In genomic region chrX:53288173-53288572, GRCh38 we compare ENCODE assay signal across 9 cellular contexts. TPM values are rescaled to one million over a fixed set of nuclear protein-coding genes. Genes with fewer than 3 reads are reported as not detected.
DNase-seq lines count a peak whose midpoint lies in the region; ATAC-seq and TF ChIP-seq lines count a peak whose summit lies in the region.
"Had no signal": no experiment of that assay in that cellular context is flagged by ENCODE, and none has a peak within 500 bp of the region (broad histone marks: within the 10 kb centered on the region; RNA-seq: fewer than 3 reads in every experiment).

No MANE protein-coding gene starts in this region.

- H3K9me3 ChIP-seq in body of pancreas, result no peaks in the 10 kb centered on the region

- peak overlapping the region in 1 of 4 donors; percentile 44 for H3K27ac ChIP-seq in body of pancreas
- H3K27ac ChIP-seq: epithelial cell of prostate had no signal

- ATAC-seq in body of pancreas (peak; percentile 48), HG03442 (IDR thresholded peaks at IDR 0.05; ENCODE audit: unreplicated experiment) (no peak), GM21529 (IDR thresholded peaks at IDR 0.05; ENCODE audit: unreplicated experiment) (no peak)

- peaks cover 4% of the 10 kb centered on the region for H3K4me1 ChIP-seq in body of pancreas

- peak; percentile 87 for DNase-seq in ELF-1 (ENCODE audit: low read depth, low spot score)
- peak; percentile 36 for DNase-seq in NCI-H146 (lab: John Stamatoyannopoulos, UW)
- DNase-seq in body of pancreas, result peak; percentile 12 to 51 (median 26)
- peak; percentile 12 for DNase-seq in midbrain (lab: John Stamatoyannopoulos, UW)
- DNase-seq in A172 (ENCODE audit: low spot score), result no peak
- DNase-seq in effector CD4-positive, alpha-beta T cell, result no peak

- no peaks in the 10 kb centered on the region for H3K36me3 ChIP-seq in body of pancreas (replicated peaks in 1 of 2; ENCODE audit: insufficient read depth in 1 of 2, low read depth in 2 of 2)

- no peak for TF ChIP-seq POLR2A in body of pancreas (IDR thresholded peaks at IDR 0.05)

- WGBS in body of pancreas, 2 donors, result 35 to 78% methylated on average over 2 to 7 of the region's 8 CpGs

- intact Hi-C loops in body of pancreas (cut with DNase I), result no loop called here

- no peaks in the 10 kb centered on the region for H3K27me3 ChIP-seq in body of pancreas

- no peak overlapping the region for H3K4me3 ChIP-seq in body of pancreas

- no peak for TF ChIP-seq CTCF in body of pancreas (IDR thresholded peaks at IDR 0.05)

RNA-seq across cellular contexts. Expression of gene IQSEC2, which starts 6.8 kb away (rescaled TPM):
- 10 to 100 TPM; 12.7 to 30.3 TPM for total RNA-seq in body of pancreas
- total RNA-seq in A172 (2014; rRNA removed; shearing (Covaris generic)), result 17.2 and 21.3 TPM in 2 replicates

Comparison
In these comparisons a context has a peak if more than half of its experiments do, and no peak if none do; other contexts are left out.
1. DNase-seq: peak in ELF-1 (single experiment), NCI-H146 (single experiment), body of pancreas (4 of 4) and midbrain (single experiment); none in A172 (single experiment) and effector CD4-positive, alpha-beta T cell (single experiment).